Comparison of ENCODE assay signal across 8 cellular contexts in the genomic region with DNA sequence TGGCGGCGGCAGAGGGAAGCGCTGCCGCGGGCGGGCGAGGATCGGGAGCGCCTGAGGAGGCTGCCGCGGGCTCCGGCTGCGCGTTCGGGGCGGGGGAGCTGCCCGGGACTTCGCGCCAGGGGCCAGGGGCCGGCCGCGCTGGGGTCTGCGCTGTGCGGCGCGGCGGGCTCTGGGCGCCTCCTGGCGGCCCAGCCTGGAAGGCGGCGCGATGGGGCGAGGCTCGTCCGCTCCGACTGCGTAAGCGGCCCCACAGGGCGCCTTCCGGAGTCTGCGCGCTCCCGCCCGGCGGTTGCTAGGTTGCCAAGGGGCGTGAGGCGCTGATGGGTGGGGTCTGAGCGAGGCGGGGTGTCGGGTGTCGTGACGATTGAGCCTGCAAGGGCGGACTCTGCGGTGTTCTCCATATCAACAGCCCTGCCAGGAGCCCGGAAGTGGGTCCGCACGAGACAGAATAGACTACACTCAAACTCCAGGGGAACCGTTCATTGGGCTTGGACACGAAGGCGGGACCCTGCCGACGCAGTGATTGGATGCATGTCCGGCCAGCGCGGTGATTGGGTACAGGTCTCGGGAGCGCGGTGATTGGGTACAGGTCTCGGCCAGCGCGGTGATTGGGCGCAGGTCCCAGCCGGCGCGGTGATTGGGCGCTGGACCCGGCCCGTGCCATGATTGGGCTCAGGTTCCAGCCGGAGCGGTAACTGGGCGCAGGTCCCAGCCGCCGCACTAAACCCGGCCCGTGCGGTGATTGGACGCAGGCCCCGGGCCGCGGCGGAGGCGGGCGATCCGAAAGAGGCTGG. TPM values are rescaled to one million over a fixed set of nuclear protein-coding genes. Genes with fewer than 3 reads are reported as not detected.
DNase-seq lines count a peak whose midpoint lies in the region; ATAC-seq and TF ChIP-seq lines count a peak whose summit lies in the region.

Gene TEDC1, plus strand, starts transcription at position 675 of the 794 bp plus-strand sequence. CDS start 130 bp downstream, outside the sequence.

- H3K36me3 ChIP-seq in HAP-1 (replicated peaks) (peaks cover 12% of the 10 kb centered on the region; the same call in 1 of the 2 replicates), MG63 (peaks cover 3% of the 10 kb centered on the region)

- peak within 1 kb of the TSS; percentile 79 to 85 for H3K27ac Mint-ChIP-seq in natural killer cell treated with Interleukin-12 subunit alpha and Interleukin-12 subunit beta and Interleukin-15 and Interleukin-18, amount 100 ng/mL, for 72 hours

- peaks cover 6% of the 10 kb centered on the region for H3K4me1 ChIP-seq in HAP-1

- no peaks in the 10 kb centered on the region for H3K36me3 Mint-ChIP-seq in natural killer cell treated with Interleukin-12 subunit alpha and Interleukin-12 subunit beta and Interleukin-15 and Interleukin-18, amount 100 ng/mL, for 72 hours

- peaks cover 14 to 19% of the 10 kb centered on the region in 2 donors for H3K4me1 Mint-ChIP-seq in natural killer cell treated with Interleukin-12 subunit alpha and Interleukin-12 subunit beta and Interleukin-15 and Interleukin-18, amount 100 ng/mL, for 72 hours (ENCODE audit: low read depth in 2 of 2)

- no peaks in the 10 kb centered on the region for H3K27me3 Mint-ChIP-seq in natural killer cell treated with Interleukin-12 subunit alpha and Interleukin-12 subunit beta and Interleukin-15 and Interleukin-18, amount 100 ng/mL, for 72 hours

- H3K9me3 ChIP-seq in HAP-1 (no peaks in the 10 kb centered on the region), MG63 (no peaks in the 10 kb centered on the region)

- H3K4me3 ChIP-seq in HAP-1 (peak within 1 kb of the TSS; percentile 66), MG63 (peak within 1 kb of the TSS; percentile 73), fibroblast of pulmonary artery (replicated peaks; ENCODE audit: low read depth, low read length) (peak within 1 kb of the TSS; percentile 60)

- H3K9me3 Mint-ChIP-seq in natural killer cell treated with Interleukin-12 subunit alpha and Interleukin-12 subunit beta and Interleukin-15 and Interleukin-18, amount 100 ng/mL, for 72 hours = no peaks in the 10 kb centered on the region

- H3K27me3 ChIP-seq in HAP-1 (ENCODE audit: low read depth) = no peaks in the 10 kb centered on the region
- no peaks in the 10 kb centered on the region for H3K27me3 ChIP-seq in MG63

- TF ChIP-seq CTCF in fibroblast of pulmonary artery (IDR thresholded peaks at IDR 0.05; ENCODE audit: low read length, missing control alignments) = peak; percentile 43

- in situ Hi-C loops in HAP-1 (cut with MboI; ENCODE audit: low sequenced_read_pairs) = no loop called here

- H3K4me3 Mint-ChIP-seq in natural killer cell treated with Interleukin-12 subunit alpha and Interleukin-12 subunit beta and Interleukin-15 and Interleukin-18, amount 100 ng/mL, for 72 hours = peak within 1 kb of the TSS; percentile 96

- DNase-seq in GDM1 (lab: John Stamatoyannopoulos, UW) (peak; percentile 100), HAP-1 (ENCODE audit: low spot score in 2 of 2) (peak; percentile 99), MG63 (peak; percentile 99), SHP77 treated with DMSO at 0.1 percent for 48 hours (lab: John Stamatoyannopoulos, UW) (peak; percentile 98), fibroblast of pulmonary artery (ENCODE audit: low read depth) (peak; percentile 100)
- DNase-seq in activated effector memory CD4-positive, alpha-beta T cell treated with anti-CD3 and anti-CD28 coated beads, Interleukin-2, amount 50 U/mL, for 16 hours = peak; percentile 100
- peak; percentile 100 for DNase-seq in natural killer cell treated with Interleukin-12 subunit alpha and Interleukin-12 subunit beta and Interleukin-15 and Interleukin-18, amount 100 ng/mL, for 72 hours (ENCODE audit: low spot score)
- DNase-seq in stimulated activated naive CD8-positive, alpha-beta T cell treated with anti-CD3 and anti-CD28 coated beads, Interleukin-15, Interleukin-2, amounts not matched to agents 100 U/mL and 50 U/mL, for 24 hours = peak; percentile 98

- ATAC-seq in natural killer cell treated with Interleukin-12 subunit alpha and Interleukin-12 subunit beta and Interleukin-15 and Interleukin-18, amount 100 ng/mL, for 72 hours = peak; percentile 87 to 89
- peak; percentile 80 for ATAC-seq in stimulated activated naive CD8-positive, alpha-beta T cell treated with anti-CD3 and anti-CD28 coated beads, Interleukin-15, Interleukin-2, amounts not matched to agents 100 U/mL and 50 U/mL, for 24 hours

RNA-seq across cellular contexts. Expression of gene TEDC1, which starts in this region (rescaled TPM):
- 29.3 and 58.1 TPM in 2 replicates for total RNA-seq in MG63 (2014; rRNA removed; shearing (Covaris generic); ENCODE audit: low replicate concordance)
- total RNA-seq in natural killer cell treated with Interleukin-12 subunit alpha and Interleukin-12 subunit beta and Interleukin-15 and Interleukin-18, amount 100 ng/mL, for 72 hours = 10 to 100 TPM; 25.1 to 59.2 TPM

Comparison
In these comparisons a context has a peak if more than half of its experiments do, and no peak if none do; other contexts are left out.
1. Peak in every context shown above with its lines: DNase-seq, ATAC-seq and H3K4me3 ChIP-seq.